3 cellular contexts compared by ENCODE assay signal in genomic region chr15:72404356-72404755, GRCh38.
TF ChIP-seq lines count a peak whose summit lies in the region.

No MANE protein-coding gene starts in this region.

TF ChIP-seq in A549, 52 proteins besides CTCF, POLR2A, EP300 and RAD21:
- TF ChIP-seq MAZ (IDR thresholded peaks at IDR 0.05; ENCODE audit: borderline replicate concordance, low read depth, low read length) (no peak), MYC (IDR thresholded peaks at IDR 0.05; ENCODE audit: borderline replicate concordance, low read length) (no peak), POLR2AphosphoS2 (conservative IDR thresholded peaks at IDR 0.05; ENCODE audit: low read length) (no peak), ZNF302 (CRISPR knock-in tag; IDR thresholded peaks at IDR 0.05) (no peak), E2F6 (IDR thresholded peaks at IDR 0.05; ENCODE audit: borderline replicate concordance, low read depth) (no peak), FOSB (CRISPR knock-in tag; IDR thresholded peaks at IDR 0.05) (no peak), HOXA7 (CRISPR knock-in tag; IDR thresholded peaks at IDR 0.05) (no peak), CHD2 (IDR thresholded peaks at IDR 0.05; ENCODE audit: low read length, partially characterized antibody) (no peak), JUNB (IDR thresholded peaks at IDR 0.05) (no peak), SMC3 (IDR thresholded peaks at IDR 0.05) (no peak)

TF ChIP-seq in K562, 482 proteins besides CTCF, POLR2A, EP300 and RAD21 (continues in another document):
- TF ChIP-seq ZKSCAN8 (CRISPR knock-in tag; IDR thresholded peaks at IDR 0.05) (no peak), CHD7 (IDR thresholded peaks at IDR 0.05; ENCODE audit: low read depth, low read length) (no peak), ZKSCAN3 (CRISPR knock-in tag; IDR thresholded peaks at IDR 0.05) (no peak), GTF3C2 (IDR thresholded peaks at IDR 0.05; ENCODE audit: borderline replicate concordance, extremely low read depth, insufficient read length) (no peak)

TF ChIP-seq in endothelial cell of umbilical vein, 7 proteins besides CTCF, POLR2A, EP300 and RAD21:
- TF ChIP-seq GATA2 (IDR thresholded peaks at IDR 0.05; ENCODE audit: insufficient read depth, insufficient read length, low read depth, low read length) (no peak), MYC (IDR thresholded peaks at IDR 0.05; ENCODE audit: low read depth, low read length) (no peak)
